Comparison of ENCODE assay signal across 1 cellular context in genomic region chr7:158097106-158097505, GRCh38.
TF ChIP-seq lines count a peak whose summit lies in the region.

No MANE protein-coding gene starts in this region.

TF ChIP-seq in neural cell, 6 proteins besides CTCF, POLR2A, EP300 and RAD21 (continued from another document):
- no peak for TF ChIP-seq MXI1 (conservative IDR thresholded peaks at IDR 0.05; ENCODE audit: poor library complexity, severe bottlenecking)
